15 cellular contexts compared by ENCODE assay signal in the genomic region with DNA sequence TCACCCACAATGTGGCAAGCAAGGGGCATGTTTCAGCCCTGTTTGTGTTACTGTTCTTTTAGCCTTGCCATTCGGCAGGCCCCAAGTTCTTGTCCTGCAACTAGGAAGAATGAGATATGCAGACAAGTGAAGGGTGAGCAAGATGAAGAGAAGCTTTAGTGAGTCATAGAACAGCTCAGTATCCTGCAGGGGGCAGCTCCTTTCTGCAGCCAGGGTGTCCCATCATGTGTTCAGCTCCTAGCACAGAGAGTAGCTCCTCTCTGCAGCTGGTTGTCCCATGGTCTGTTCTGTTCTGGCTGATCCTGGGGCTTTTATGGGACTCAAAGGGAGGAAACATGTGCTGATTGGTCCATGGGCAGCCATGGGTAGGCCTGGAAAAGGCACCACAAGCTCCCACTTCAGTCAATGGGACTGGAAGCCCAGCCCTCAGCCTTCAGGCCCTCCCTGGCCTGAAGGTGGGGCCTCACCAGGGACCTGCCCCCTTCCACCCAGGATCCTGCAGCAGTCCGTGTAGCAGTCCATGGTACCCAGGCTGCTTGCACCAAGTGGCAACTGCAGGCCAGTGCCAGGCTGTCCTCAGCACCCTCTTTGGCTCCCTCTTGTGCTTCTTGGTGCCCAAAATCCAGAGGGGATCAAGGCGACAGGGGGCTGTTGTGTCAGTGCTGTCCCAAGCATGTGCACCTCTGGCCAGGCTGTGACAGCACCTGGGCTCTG.
DNase-seq lines count a peak whose midpoint lies in the region; ATAC-seq lines count a peak whose summit lies in the region.
"Had no signal": no experiment of that assay in that cellular context is flagged by ENCODE, and none has a peak within 500 bp of the region (broad histone marks: within the 10 kb centered on the region; RNA-seq: fewer than 3 reads in every experiment).

No MANE protein-coding gene starts in this region.

- no peaks in the 10 kb centered on the region for H3K36me3 Mint-ChIP-seq in T-helper 2 cell treated with Interferon-gamma antibody and Interleukin-4, amounts not matched to agents 5 μg/mL and 100 μg/mL, for 36 hours (ENCODE audit: low read depth)

- WGBS in GM23248 (ENCODE audit: low coverage in 1 of 2, low lambda C conversion rate in 2 of 2, missing lambda C conversion rate in 2 of 2), 2 experiments: 52 to 60% methylated on average over 3 of the region's 3 CpGs

- no peak overlapping the region for H3K4me2 ChIP-seq in GM23248 (ENCODE audit: unreplicated experiment)

- no peak overlapping the region for H3K27ac ChIP-seq in GM23248
- H3K27ac ChIP-seq: ascending aorta, parathyroid adenoma had no signal

- H3K4me3 ChIP-seq in GM23248: no peak overlapping the region
- H3K4me3 ChIP-seq: ascending aorta had no signal

- H3K27me3 Mint-ChIP-seq in T-helper 2 cell treated with Interferon-gamma antibody and Interleukin-4, amounts not matched to agents 5 μg/mL and 100 μg/mL, for 36 hours (ENCODE audit: low read depth): no peaks in the 10 kb centered on the region

- no peak overlapping the region for H3K9ac ChIP-seq in GM23248
- H3K9ac ChIP-seq: parathyroid adenoma had no signal

- no peaks in the 10 kb centered on the region for H4K20me1 ChIP-seq in GM23248 (ENCODE audit: insufficient read depth)

- H3K27me3 ChIP-seq in GM23248 (replicated peaks; ENCODE audit: insufficient read depth): no peaks in the 10 kb centered on the region
- H3K27me3 ChIP-seq: ascending aorta had no signal

- no peak overlapping the region for H3K4me3 Mint-ChIP-seq in T-helper 2 cell treated with Interferon-gamma antibody and Interleukin-4, amounts not matched to agents 5 μg/mL and 100 μg/mL, for 36 hours
- H3K4me3 Mint-ChIP-seq: mesothelial cell of epicardium had no signal

- H3K79me2 ChIP-seq in GM23248 (ENCODE audit: insufficient read depth): no peaks in the 10 kb centered on the region
- H3K79me2 ChIP-seq: parathyroid adenoma had no signal

- H3K27ac Mint-ChIP-seq in T-helper 2 cell treated with Interferon-gamma antibody and Interleukin-4, amounts not matched to agents 5 μg/mL and 100 μg/mL, for 36 hours: no peak overlapping the region
- H3K27ac Mint-ChIP-seq: mesothelial cell of epicardium had no signal

- H3K4me1 Mint-ChIP-seq in T-helper 2 cell treated with Interferon-gamma antibody and Interleukin-4, amounts not matched to agents 5 μg/mL and 100 μg/mL, for 36 hours (ENCODE audit: low read depth): no peaks in the 10 kb centered on the region
- H3K4me1 Mint-ChIP-seq: mesothelial cell of epicardium had no signal

- H3K4me1 ChIP-seq in GM23248 (ENCODE audit: insufficient read depth): no peaks in the 10 kb centered on the region
- H3K4me1 ChIP-seq: ascending aorta, parathyroid adenoma had no signal

- ATAC-seq in GM21529 (IDR thresholded peaks at IDR 0.05; ENCODE audit: unreplicated experiment): no peak

- H3K9me3 ChIP-seq in GM23248 (ENCODE audit: low read depth): no peaks in the 10 kb centered on the region
- H3K9me3 ChIP-seq: ascending aorta had no signal

- H3K36me3 ChIP-seq in GM23248 (ENCODE audit: low read depth): no peaks in the 10 kb centered on the region
- H3K36me3 ChIP-seq: ascending aorta had no signal

- H2AFZ ChIP-seq in GM23248: no peak overlapping the region
- H2AFZ ChIP-seq: parathyroid adenoma had no signal

- H3F3A ChIP-seq in GM23248 (ENCODE audit: insufficient read depth): no peaks in the 10 kb centered on the region

- H3K9me2 ChIP-seq in GM23248 (ENCODE audit: insufficient read depth): no peaks in the 10 kb centered on the region

- DNase-seq in ACHN (peak; percentile 19), GM23248 (peak; percentile 0), SK-MEL-5 (ENCODE audit: low read depth, low spot score) (peak; percentile 26), iPS-NIHi7 (ENCODE audit: extremely low spot score) (peak; percentile 21), NCI-H2196 (lab: John Stamatoyannopoulos, UW; ENCODE audit: unreplicated experiment) (no peak)
- no peak for DNase-seq in T-helper 2 cell treated with Interferon-gamma antibody and Interleukin-4, amounts not matched to agents 5 μg/mL and 100 μg/mL, for 36 hours (ENCODE audit: low spot score)
- no peak for DNase-seq in stimulated activated CD4-positive, alpha-beta T cell treated with anti-CD3 and anti-CD28 coated beads, Interleukin-4, amount 100 ng/mL, for 24 hours
- DNase-seq: activated CD4-positive, alpha-beta T cell treated with anti-CD3 and anti-CD28 coated beads for 4 hours; dermis blood vessel endothelial cell; MM.1S; T-helper 1 cell had no signal

- no peaks in the 10 kb centered on the region for H3K9me3 Mint-ChIP-seq in T-helper 2 cell treated with Interferon-gamma antibody and Interleukin-4, amounts not matched to agents 5 μg/mL and 100 μg/mL, for 36 hours

- in situ Hi-C loops in ACHN (cut with HindIII; ENCODE audit: low pct_ligation_motif_present, low pct_unique_long_range_greater_than_20kb, low sequenced_read_pairs): no loop called here
- in situ Hi-C loops in GM23248 (cut with MboI): no loop called here
- in situ Hi-C loops in SK-MEL-5 (cut with HindIII; ENCODE audit: low pct_unique_long_range_greater_than_20kb, low sequenced_read_pairs): no loop called here

Comparison
In these comparisons a context has a peak if more than half of its experiments do, and no peak if none do; other contexts are left out.
1. DNase-seq: peak in ACHN (single experiment), GM23248 (single experiment), SK-MEL-5 (single experiment) and iPS-NIHi7 (single experiment); none in T-helper 2 cell treated with Interferon-gamma antibody and Interleukin-4, amounts not matched to agents 5 μg/mL and 100 μg/mL, for 36 hours (single experiment), NCI-H2196 (single experiment) and stimulated activated CD4-positive, alpha-beta T cell treated with anti-CD3 and anti-CD28 coated beads, Interleukin-4, amount 100 ng/mL, for 24 hours (single experiment).